Comparison of ENCODE assay signal across 3 cellular contexts in the genomic region with DNA sequence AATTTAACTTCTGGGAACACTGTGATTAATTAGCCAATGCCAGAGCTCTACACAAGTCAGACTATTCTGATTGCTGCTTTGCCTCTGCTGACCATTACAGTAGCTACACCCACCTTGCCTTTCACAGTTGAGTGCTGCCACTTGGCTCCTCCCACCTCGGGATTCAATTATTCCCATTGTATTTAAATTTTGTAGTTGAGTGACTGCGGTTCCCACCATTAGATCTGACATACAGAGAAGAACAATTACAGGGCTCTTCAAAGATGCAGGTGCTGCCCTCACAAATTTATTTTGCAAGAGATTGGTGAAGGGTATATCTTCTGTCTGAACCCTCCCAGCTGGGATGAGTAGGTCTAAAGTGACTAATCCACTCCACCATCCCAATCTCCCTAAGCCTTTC. TPM values are rescaled to one million over a fixed set of nuclear protein-coding genes. Genes with fewer than 3 reads are reported as not detected.
"Had no signal": no experiment of that assay in that cellular context is flagged by ENCODE, and none has a peak within 500 bp of the region (broad histone marks: within the 10 kb centered on the region; RNA-seq: fewer than 3 reads in every experiment).

No MANE protein-coding gene starts in this region.

RNA-seq across cellular contexts. Expression of gene PKIB, which starts 11.9 kb away (rescaled TPM):
- total RNA-seq: natural killer cell treated with Interleukin-12 subunit alpha and Interleukin-12 subunit beta and Interleukin-15 and Interleukin-18, amount 100 ng/mL, for 72 hours; right atrium auricular region; skeletal muscle tissue had no signal
